Comparison of ENCODE assay signal across 16 cellular contexts in the genomic region with DNA sequence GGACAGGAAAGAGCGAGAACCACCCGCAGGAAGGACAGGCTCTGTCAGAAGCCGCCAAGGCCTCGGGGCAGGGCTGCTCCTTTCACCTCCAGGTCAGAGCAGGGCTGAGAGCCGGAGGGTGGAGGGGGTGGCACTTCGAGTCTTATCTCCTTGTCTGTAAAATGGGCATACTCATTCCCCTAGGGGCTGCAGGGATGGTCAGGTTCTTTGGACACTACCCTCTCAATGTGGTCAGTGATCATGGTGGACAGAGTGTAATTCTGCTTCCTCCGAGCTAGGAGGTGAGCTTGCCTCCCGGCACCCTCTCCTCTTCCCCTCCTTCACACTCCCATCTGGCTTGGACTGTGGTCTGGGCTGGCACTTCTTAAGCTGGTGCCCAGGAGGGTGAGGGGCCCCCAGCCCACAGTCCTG. TPM values are rescaled to one million over a fixed set of nuclear protein-coding genes. Genes with fewer than 3 reads are reported as not detected.
A peak's percentile ranks its signal among the peaks of the same experiment; 100 is the strongest.
DNase-seq lines count a peak whose midpoint lies in the region; ATAC-seq and TF ChIP-seq lines count a peak whose summit lies in the region.
"Had no signal": no experiment of that assay in that cellular context is flagged by ENCODE, and none has a peak within 500 bp of the region (broad histone marks: within the 10 kb centered on the region; RNA-seq: fewer than 3 reads in every experiment).

No MANE protein-coding gene starts in this region.

- H3K27ac ChIP-seq in esophagus muscularis mucosa (replicated peaks in 1 of 4) (peak overlapping the region; percentile 46 to 66 (median 59)), upper lobe of left lung (peak overlapping the region; percentile 65 to 86 (median 78))
- H3K27ac ChIP-seq: PC-9 had no signal

- H3K4me3 Mint-ChIP-seq in nephron progenitor cell (peak overlapping the region; percentile 6), T-cell (no peak overlapping the region)
- H3K4me3 Mint-ChIP-seq: activated naive CD4-positive, alpha-beta T cell treated with anti-CD3 and anti-CD28 coated beads, Interleukin-2, amount 50 U/mL, for 24 hours; CD14-positive monocyte; memory B cell had no signal

- intact Hi-C loops in esophagus muscularis mucosa (cut with DNase I) = loop anchor here (10.0 kb wide), 1 partner anchor 58 kb away; no protein-coding TSS in a partner anchor

- TF ChIP-seq EP300 in esophagus muscularis mucosa (IDR thresholded peaks at IDR 0.05) (no peak), upper lobe of left lung (IDR thresholded peaks at IDR 0.05) (no peak)

- CTCF ChIA-PET in T-cell (lab: Charles Lee) = no interaction called here

- DNase-seq in activated effector memory CD4-positive, alpha-beta T cell treated with anti-CD3 and anti-CD28 coated beads, Interleukin-2, amount 50 U/mL, for 16 hours = peak; percentile 53
- DNase-seq in activated effector memory CD4-positive, alpha-beta T cell treated with Interleukin-2 at 50 U/mL for 16 hours = no peak
- DNase-seq in esophagus muscularis mucosa (ENCODE audit: extremely low spot score) = no peak
- no peak for DNase-seq in nephron progenitor cell
- DNase-seq in upper lobe of left lung = no peak
- no peak for DNase-seq in DMS114 treated with DMSO at 0.1 percent for 48 hours (lab: John Stamatoyannopoulos, UW; ENCODE audit: unreplicated experiment)
- no peak for DNase-seq in activated CD4-positive, alpha-beta T cell treated with anti-CD3 and anti-CD28 coated beads, Interleukin-2, amount 50 U/mL, for 4 hours
- DNase-seq in T-cell = no peak
- DNase-seq: 8988T; activated CD8-positive, alpha-beta memory T cell treated with anti-CD3 and anti-CD28 coated beads, Interleukin-2, amount 50 U/mL, for 4 hours; NCI-H446 treated with DMSO at 0.1 percent for 48 hours; PC-9; stimulated activated CD4-positive, alpha-beta T cell treated with anti-CD3 and anti-CD28 coated beads, Interleukin-12 subunit alpha, Interleukin-12 subunit beta, amount 100 ng/mL, for 4 hours had no signal

- WGBS in esophagus muscularis mucosa = 94% methylated on average over 8 of the region's 8 CpGs
- 72 to 73% methylated on average over 5 to 8 of the region's 8 CpGs for WGBS in upper lobe of left lung, 2 donors

- H3K27me3 ChIP-seq in esophagus muscularis mucosa (no peaks in the 10 kb centered on the region), upper lobe of left lung (no peaks in the 10 kb centered on the region)

- POLR2A ChIA-PET in T-cell (lab: Charles Lee) = no interaction called here

- ATAC-seq in upper lobe of left lung (ENCODE audit: low FRiP score in 2 of 2) (peak in 1 of 2 donors; percentile 20), T-cell (replicated peaks in 1 of 4) (no peak)

- peaks cover 16 to 58% (median 30%) of the 10 kb centered on the region in 4 donors for H3K36me3 ChIP-seq in esophagus muscularis mucosa
- peaks cover 0 to 9% (median 4%) of the 10 kb centered on the region in 4 donors for H3K36me3 ChIP-seq in upper lobe of left lung

- peaks cover 66% of the 10 kb centered on the region for H3K4me1 Mint-ChIP-seq in nephron progenitor cell
- H3K4me1 Mint-ChIP-seq in T-cell = peaks cover 9 to 20% (median 11%) of the 10 kb centered on the region in 3 donors

- H3K9me3 ChIP-seq in esophagus muscularis mucosa (no peaks in the 10 kb centered on the region), upper lobe of left lung (no peaks in the 10 kb centered on the region)

- peaks cover 21% of the 10 kb centered on the region for H3K27me3 Mint-ChIP-seq in nephron progenitor cell (ENCODE audit: low read depth, poor library complexity)
- H3K27me3 Mint-ChIP-seq in T-cell = no peaks in the 10 kb centered on the region
- H3K27me3 Mint-ChIP-seq: activated naive CD4-positive, alpha-beta T cell treated with anti-CD3 and anti-CD28 coated beads, Interleukin-2, amount 50 U/mL, for 24 hours had no signal

- H3K4me3 ChIP-seq in esophagus muscularis mucosa (peak overlapping the region; percentile 34 to 55 (median 38)), upper lobe of left lung (peak overlapping the region in 3 of 4 donors; percentile 34 to 48 (median 47))
- H3K4me3 ChIP-seq: PC-9 had no signal

- no peaks in the 10 kb centered on the region for H3K9me3 Mint-ChIP-seq in nephron progenitor cell
- H3K9me3 Mint-ChIP-seq in T-cell = no peaks in the 10 kb centered on the region
- H3K9me3 Mint-ChIP-seq: activated naive CD4-positive, alpha-beta T cell treated with anti-CD3 and anti-CD28 coated beads, Interleukin-2, amount 50 U/mL, for 24 hours; CD14-positive monocyte; memory B cell had no signal

- H3K4me1 ChIP-seq in esophagus muscularis mucosa = peaks cover 15 to 45% (median 20%) of the 10 kb centered on the region in 4 donors
- H3K4me1 ChIP-seq in upper lobe of left lung = peaks cover 7 to 14% (median 9%) of the 10 kb centered on the region in 4 donors

- TF ChIP-seq CTCF in esophagus muscularis mucosa (IDR thresholded peaks at IDR 0.05) (no peak), nephron progenitor cell (IDR thresholded peaks at IDR 0.05) (no peak), upper lobe of left lung (IDR thresholded peaks at IDR 0.05) (no peak)

- no peak for TF ChIP-seq POLR2A in esophagus muscularis mucosa (IDR thresholded peaks at IDR 0.05; ENCODE audit: low read depth)
- no peak for TF ChIP-seq POLR2A in upper lobe of left lung (IDR thresholded peaks at IDR 0.05)

- H3K36me3 Mint-ChIP-seq in nephron progenitor cell (ENCODE audit: low read depth) (no peaks in the 10 kb centered on the region), T-cell (no peaks in the 10 kb centered on the region)
- H3K36me3 Mint-ChIP-seq: activated naive CD4-positive, alpha-beta T cell treated with anti-CD3 and anti-CD28 coated beads, Interleukin-2, amount 50 U/mL, for 24 hours; CD14-positive monocyte; memory B cell had no signal

- peak overlapping the region; percentile 18 for H3K27ac Mint-ChIP-seq in nephron progenitor cell
- no peak overlapping the region for H3K27ac Mint-ChIP-seq in T-cell
- H3K27ac Mint-ChIP-seq: activated naive CD4-positive, alpha-beta T cell treated with anti-CD3 and anti-CD28 coated beads, Interleukin-2, amount 50 U/mL, for 24 hours; memory B cell had no signal

RNA-seq across cellular contexts. Expression of gene RGS3, which starts 39.6 kb away (rescaled TPM):
- total RNA-seq in esophagus muscularis mucosa = 100 to 1,000 TPM in 1 of 4 donors, 10 to 100 TPM in 3; 37.3 to 121 (median 68.5) TPM
- 10 to 100 TPM; 60.3 to 93.2 (median 72.6) TPM for total RNA-seq in upper lobe of left lung
- 10 to 100 TPM; 15.9 to 36.5 (median 24.9) TPM for total RNA-seq in T-cell
